2 cellular contexts compared by ENCODE assay signal in genomic region chr12:55999522-55999921, GRCh38. TPM values are rescaled to one million over a fixed set of nuclear protein-coding genes. Genes with fewer than 3 reads are reported as not detected.
"Had no signal": no experiment of that assay in that cellular context is flagged by ENCODE, and none has a peak within 500 bp of the region (broad histone marks: within the 10 kb centered on the region; RNA-seq: fewer than 3 reads in every experiment).

No MANE protein-coding gene starts in this region.

RNA-seq across cellular contexts. Expression of gene PMEL, which starts 33.7 kb away (rescaled TPM):
- total RNA-seq: activated T-helper 1 cell treated with anti-CD3 and anti-CD28 coated beads, Interleukin-12 subunit alpha, Interleukin-12 subunit beta, Interleukin-2, Interleukin-4 antibody, amounts not matched to agents 30 ng/mL and 10 ng/mL and 1 ng/mL, durations not matched to agents 14 hours and 24 hours and 36 hours; T-helper 1 cell treated with Interleukin-12 subunit alpha and Interleukin-12 subunit beta and Interleukin-4 antibody, amounts not matched to agents 30 ng/mL and 1 ng/mL, for 36 hours had no signal
